9 cellular contexts compared by ENCODE assay signal in the genomic region with DNA sequence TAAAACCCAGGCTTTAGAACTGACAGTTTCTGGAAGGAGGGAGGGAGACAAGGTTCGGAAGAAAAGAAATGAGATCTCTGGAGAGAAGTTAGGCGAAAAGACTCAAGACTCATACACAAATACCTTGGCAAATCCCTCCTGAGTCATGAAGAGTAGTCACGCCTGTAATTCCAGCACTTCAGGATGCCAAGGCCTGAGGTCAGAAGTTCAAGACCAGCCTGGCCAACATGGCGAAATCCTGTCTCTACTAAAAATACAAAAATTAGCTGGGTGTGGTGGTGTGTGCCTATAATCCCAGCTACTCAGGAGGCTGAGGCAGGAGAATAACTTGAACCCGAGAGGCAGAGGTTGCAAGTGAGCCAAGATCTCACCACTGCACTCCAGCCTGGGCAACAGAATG. TPM values are rescaled to one million over a fixed set of nuclear protein-coding genes. Genes with fewer than 3 reads are reported as not detected.
"Had no signal": no experiment of that assay in that cellular context is flagged by ENCODE, and none has a peak within 500 bp of the region (broad histone marks: within the 10 kb centered on the region; RNA-seq: fewer than 3 reads in every experiment).

No MANE protein-coding gene starts in this region.

RNA-seq across cellular contexts. Expression of gene MUSK, which starts 27.3 kb away (rescaled TPM):
- total RNA-seq: activated CD8-positive, alpha-beta T cell treated with anti-CD3 and anti-CD28 coated beads for 36 hours; activated naive CD8-positive, alpha-beta T cell treated with anti-CD3 and anti-CD28 coated beads for 36 hours; activated T-cell treated with anti-CD3 and anti-CD28 coated beads, Interleukin-2, amount 50 U/mL, for 72 hours; ascending aorta; kidney epithelial cell; neural crest cell had no signal
- polyA plus RNA-seq: hepatocyte, pancreas, SK-N-SH had no signal
